In the genomic region with DNA sequence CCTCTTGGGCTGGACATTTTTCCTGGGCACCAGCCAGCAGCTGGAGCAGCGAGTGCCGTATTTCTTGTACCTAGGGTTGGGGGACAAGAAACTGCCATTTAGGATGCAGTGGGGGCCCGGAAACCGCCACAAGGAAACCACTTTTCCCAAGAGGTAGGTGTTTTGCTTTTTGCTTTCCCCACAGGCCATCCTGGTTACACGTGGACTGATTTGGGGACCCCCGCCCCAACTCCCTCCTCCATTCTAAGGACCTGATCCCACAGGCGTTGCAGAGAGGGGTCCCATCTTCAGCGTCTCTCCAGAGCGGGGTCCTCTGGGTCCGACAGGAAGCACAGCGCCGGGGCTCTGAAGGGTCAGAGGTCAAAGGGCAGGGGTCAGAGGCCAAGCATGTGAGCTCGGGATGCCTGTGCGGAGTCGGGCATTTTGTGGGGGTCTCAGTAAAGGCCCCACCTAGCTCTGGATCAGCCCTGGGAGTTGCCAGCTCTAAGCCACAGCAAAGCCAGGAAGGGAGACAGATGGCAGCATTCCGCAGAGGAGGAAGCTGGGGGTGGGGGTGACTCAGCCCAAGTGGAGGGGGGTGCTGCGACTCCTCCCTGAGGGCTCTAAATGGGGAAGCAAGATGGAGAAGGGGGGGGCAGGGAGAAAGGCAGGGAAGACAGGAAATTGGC, we compare ENCODE assay signal across 12 cellular contexts. TPM values are rescaled to one million over a fixed set of nuclear protein-coding genes. Genes with fewer than 3 reads are reported as not detected.
DNase-seq lines count a peak whose midpoint lies in the region; ATAC-seq, FAIRE-seq and TF ChIP-seq lines count a peak whose summit lies in the region.
"Had no signal": no experiment of that assay in that cellular context is flagged by ENCODE, and none has a peak within 500 bp of the region (broad histone marks: within the 10 kb centered on the region; RNA-seq: fewer than 3 reads in every experiment).

No MANE protein-coding gene starts in this region.

- SMC1A ChIA-PET in GM12878 (lab: Charles Lee; ENCODE audit: uncharacterized antibody, unreplicated experiment) = no interaction called here

- no peak for FAIRE-seq in GM12878 (lab: Jason Lieb, UNC)
- FAIRE-seq: endometrium had no signal

- H4K20me1 ChIP-seq in GM12878 (ENCODE audit: control insufficient read depth, insufficient read depth) = no peaks in the 10 kb centered on the region

- H3K4me2 ChIP-seq in GM12878 (ENCODE audit: control insufficient read depth, insufficient read depth) = no peak overlapping the region

- H3K9me3 Mint-ChIP-seq in naive thymus-derived CD4-positive, alpha-beta T cell = no peaks in the 10 kb centered on the region
- H3K9me3 Mint-ChIP-seq in activated naive CD4-positive, alpha-beta T cell treated with anti-CD3 and anti-CD28 coated beads for 36 hours = no peaks in the 10 kb centered on the region
- H3K9me3 Mint-ChIP-seq: activated CD4-positive, alpha-beta T cell treated with anti-CD3 and anti-CD28 coated beads, Interleukin-2, amount 10 ng/mL, durations not matched to agents 7 days and 5 days; activated naive CD8-positive, alpha-beta T cell treated with anti-CD3 and anti-CD28 coated beads for 36 hours; nephron progenitor cell had no signal

- peaks cover 0 to 6% (median 0%) of the 10 kb centered on the region in 7 donors for H3K4me1 Mint-ChIP-seq in naive thymus-derived CD4-positive, alpha-beta T cell
- no peaks in the 10 kb centered on the region for H3K4me1 Mint-ChIP-seq in activated naive CD4-positive, alpha-beta T cell treated with anti-CD3 and anti-CD28 coated beads for 36 hours (ENCODE audit: low read depth)
- H3K4me1 Mint-ChIP-seq: activated CD4-positive, alpha-beta T cell treated with anti-CD3 and anti-CD28 coated beads, Interleukin-2, amount 10 ng/mL, durations not matched to agents 7 days and 5 days; activated naive CD8-positive, alpha-beta T cell treated with anti-CD3 and anti-CD28 coated beads for 36 hours had no signal

- POLR2A ChIA-PET in GM12878 (lab: Charles Lee) = no interaction called here
- POLR2A ChIA-PET in naive thymus-derived CD4-positive, alpha-beta T cell (lab: Charles Lee) = no interaction called here

- peaks cover 0 to 6% (median 0%) of the 10 kb centered on the region in 5 donors for H3K27me3 Mint-ChIP-seq in naive thymus-derived CD4-positive, alpha-beta T cell
- H3K27me3 Mint-ChIP-seq in activated naive CD4-positive, alpha-beta T cell treated with anti-CD3 and anti-CD28 coated beads for 36 hours (ENCODE audit: low read depth) = no peaks in the 10 kb centered on the region
- H3K27me3 Mint-ChIP-seq: activated naive CD8-positive, alpha-beta T cell treated with anti-CD3 and anti-CD28 coated beads for 36 hours had no signal

- H3K36me3 Mint-ChIP-seq in naive thymus-derived CD4-positive, alpha-beta T cell = peaks cover 0 to 11% (median 0%) of the 10 kb centered on the region in 5 donors
- peaks cover 4% of the 10 kb centered on the region for H3K36me3 Mint-ChIP-seq in activated naive CD4-positive, alpha-beta T cell treated with anti-CD3 and anti-CD28 coated beads for 36 hours (ENCODE audit: low read depth)

- H3K27ac Mint-ChIP-seq in naive thymus-derived CD4-positive, alpha-beta T cell = no peak overlapping the region
- no peak overlapping the region for H3K27ac Mint-ChIP-seq in activated naive CD4-positive, alpha-beta T cell treated with anti-CD3 and anti-CD28 coated beads for 36 hours
- H3K27ac Mint-ChIP-seq: activated CD4-positive, alpha-beta T cell treated with anti-CD3 and anti-CD28 coated beads, Interleukin-2, amount 10 ng/mL, durations not matched to agents 7 days and 5 days; activated naive CD8-positive, alpha-beta T cell treated with anti-CD3 and anti-CD28 coated beads for 36 hours; nephron progenitor cell had no signal

- RAD21 ChIA-PET in GM12878 (lab: Charles Lee; ENCODE audit: unreplicated experiment) = no interaction called here

- intact Hi-C loops in GM12878 (cut with micrococcal nuclease; ENCODE audit: unreplicated experiment) = no loop called here
- intact Hi-C loops in naive thymus-derived CD4-positive, alpha-beta T cell (cut with micrococcal nuclease) = no loop called here
- intact Hi-C loops in activated naive CD4-positive, alpha-beta T cell treated with anti-CD3 and anti-CD28 coated beads for 36 hours (cut with micrococcal nuclease) = no loop called here

- no peak overlapping the region for H3K9ac ChIP-seq in GM12878 (ENCODE audit: control insufficient read depth, insufficient read depth, low read length)

- no peak overlapping the region for H2AFZ ChIP-seq in GM12878 (ENCODE audit: control insufficient read depth, low read depth, low read length)

- H3K9me3 ChIP-seq in GM12878 (replicated peaks; ENCODE audit: control insufficient read depth, insufficient read depth, low read length) = no peaks in the 10 kb centered on the region
- H3K9me3 ChIP-seq in naive thymus-derived CD4-positive, alpha-beta T cell (ENCODE audit: control insufficient read depth in 2 of 3, low read length in 3 of 3) = no peaks in the 10 kb centered on the region

- WGBS in GM12878 (ENCODE audit: insufficient coverage, insufficient replicate concordance, low lambda C conversion rate, missing lambda C conversion rate) = 68% methylated on average over 17 of the region's 17 CpGs

- no peak for TF ChIP-seq RAD21 in GM12878 (IDR thresholded peaks at IDR 0.05; ENCODE audit: insufficient read depth, low read depth, low read length)

- ATAC-seq in GM12878 (no peak), GM21717 (IDR thresholded peaks at IDR 0.05; ENCODE audit: unreplicated experiment) (no peak), HG03378 (IDR thresholded peaks at IDR 0.05; ENCODE audit: unreplicated experiment) (no peak)
- peak; percentile 84 for ATAC-seq in naive thymus-derived CD4-positive, alpha-beta T cell

- no peak for TF ChIP-seq POLR2A in GM12878 (IDR thresholded peaks at IDR 0.05; ENCODE audit: low read depth, low read length)

- H3K27me3 ChIP-seq in GM12878 (replicated peaks in 1 of 2; ENCODE audit: control insufficient read depth in 2 of 2, insufficient read depth in 2 of 2, low read length in 1 of 2) = no peaks in the 10 kb centered on the region
- no peaks in the 10 kb centered on the region for H3K27me3 ChIP-seq in naive thymus-derived CD4-positive, alpha-beta T cell (ENCODE audit: control insufficient read depth in 2 of 2, insufficient read depth in 2 of 2, low read length in 2 of 2)

- no peak overlapping the region for H3K4me3 ChIP-seq in GM12878
- no peak overlapping the region for H3K4me3 ChIP-seq in naive thymus-derived CD4-positive, alpha-beta T cell (ENCODE audit: low read length)

- H3K79me2 ChIP-seq in GM12878 (ENCODE audit: control insufficient read depth, insufficient read depth, low read length) = no peaks in the 10 kb centered on the region

- DNase-seq in D341Med (ENCODE audit: low spot score) (peak; percentile 66), NCI-H2171 (lab: John Stamatoyannopoulos, UW) (peak; percentile 12), GM12878 (ENCODE audit: low read depth, low spot score) (no peak), NCI-H446 treated with DMSO at 0.1 percent for 48 hours (lab: John Stamatoyannopoulos, UW) (no peak)
- DNase-seq in naive thymus-derived CD4-positive, alpha-beta T cell = no peak
- DNase-seq in activated naive CD4-positive, alpha-beta T cell treated with anti-CD3 and anti-CD28 coated beads for 36 hours = no peak
- DNase-seq: activated CD4-positive, alpha-beta T cell treated with anti-CD3 and anti-CD28 coated beads, Interleukin-2, amount 10 ng/mL, durations not matched to agents 7 days and 5 days; activated naive CD8-positive, alpha-beta T cell treated with anti-CD3 and anti-CD28 coated beads for 36 hours; nephron progenitor cell had no signal

- H3K27ac ChIP-seq in GM12878 (ENCODE audit: control insufficient read depth, insufficient read depth) = no peak overlapping the region
- no peak overlapping the region for H3K27ac ChIP-seq in naive thymus-derived CD4-positive, alpha-beta T cell (ENCODE audit: low read depth, low read length)

- BruUV-seq in GM12878 (replicated peaks; lab: Mats Ljungman, UMichigan) = no TSS peak

- TF ChIP-seq CTCF in GM12878 (IDR thresholded peaks at IDR 0.05 in 2 of 3, conservative IDR thresholded peaks at IDR 0.05 in 1 of 3; ENCODE audit: control insufficient read depth in 2 of 3, extremely low read depth in 1 of 3, insufficient read depth in 1 of 3, low read depth in 3 of 3, low read length in 3 of 3) = no peak

- no peak for TF ChIP-seq EP300 in GM12878 (IDR thresholded peaks at IDR 0.05; ENCODE audit: borderline replicate concordance in 1 of 2, control insufficient read depth in 1 of 2, low read depth in 2 of 2, low read length in 2 of 2)

- H3K4me3 Mint-ChIP-seq in naive thymus-derived CD4-positive, alpha-beta T cell = no peak overlapping the region
- H3K4me3 Mint-ChIP-seq in activated naive CD4-positive, alpha-beta T cell treated with anti-CD3 and anti-CD28 coated beads for 36 hours = no peak overlapping the region
- H3K4me3 Mint-ChIP-seq: activated CD4-positive, alpha-beta T cell treated with anti-CD3 and anti-CD28 coated beads, Interleukin-2, amount 10 ng/mL, durations not matched to agents 7 days and 5 days; activated naive CD8-positive, alpha-beta T cell treated with anti-CD3 and anti-CD28 coated beads for 36 hours; nephron progenitor cell had no signal

- no peaks in the 10 kb centered on the region for H3K4me1 ChIP-seq in GM12878 (ENCODE audit: control insufficient read depth, insufficient read depth, low read length)
- H3K4me1 ChIP-seq in naive thymus-derived CD4-positive, alpha-beta T cell (ENCODE audit: control insufficient read depth in 2 of 2, insufficient read depth in 2 of 2, low read length in 2 of 2) = no peaks in the 10 kb centered on the region

- CTCF ChIA-PET in GM12878 (lab: Yijun Ruan, JAX) = no interaction called here
- CTCF ChIA-PET in naive thymus-derived CD4-positive, alpha-beta T cell (lab: Charles Lee) = no interaction called here
- CTCF ChIA-PET in activated naive CD4-positive, alpha-beta T cell treated with anti-CD3 and anti-CD28 coated beads for 36 hours (lab: Charles Lee) = interaction anchor here (1.5 kb wide), 1 partner anchor 36 kb away, joined by 4 read pairs; no protein-coding TSS in a partner anchor

- in situ Hi-C loops in GM12878 (cut with MboI) = no loop called here

- H3K36me3 ChIP-seq in GM12878 (ENCODE audit: control insufficient read depth in 2 of 2, insufficient read depth in 2 of 2, low read length in 1 of 2) = no peaks in the 10 kb centered on the region
- peaks cover 0 to 6% (median 0%) of the 10 kb centered on the region in 3 experiments for H3K36me3 ChIP-seq in naive thymus-derived CD4-positive, alpha-beta T cell (ENCODE audit: control insufficient read depth in 2 of 3, insufficient read depth in 3 of 3, low read length in 3 of 3)

RNA-seq across cellular contexts. Expression of gene ZGLP1, which starts 4.3 kb away (rescaled TPM):
- 1.1 and 1.6 TPM in 2 replicates for total RNA-seq in GM12878 (2013; cell fraction: nucleolus; rRNA removed)
- total RNA-seq in GM12878 (2014; rRNA removed) (1.3 and 1.7 TPM in 2 replicates), GM12878 (2014; rRNA removed; fragmentation: Illumina TruSeq; extraction: Trizol) (0.67 and 0.78 TPM in 2 replicates), GM12878 (2021) (2.5 and 4.1 TPM in 2 replicates)
- polyA plus RNA-seq in GM12878 (2011; ENCODE audit: low read depth) = 0.75 TPM
- polyA plus RNA-seq in GM12878 (2011; rRNA removed) (0.49 and 0.94 TPM in 2 replicates), GM12878 (2014; fragmentation: Illumina TruSeq; extraction: Trizol) (0.19 and 0.98 TPM in 2 replicates), GM12878 (2014; fragmentation: Nextera tagmentation; extraction: Ambion mirVana) (under 1 TPM; 0.29 to 0.48 TPM), GM12878 (2014; rRNA removed) (4.6 and 5.6 TPM in 2 replicates), GM12878 (2016; fragmentation: Nextera tagmentation; extraction: Ambion mirVana) (1 to 10 TPM; 1.8 to 2.0 TPM)
- polyA plus RNA-seq in GM12878 (2011; cell fraction: cytosol; rRNA removed) = 1.7 and 2.0 TPM in 2 replicates
- polyA plus RNA-seq in GM12878 (2011; cell fraction: nucleus; rRNA removed) = 10.8 and 12.6 TPM in 2 replicates
- 0.89 and 1.8 TPM in 2 replicates for polyA plus RNA-seq in GM12878 (2012)
- 0.29 and 0.31 TPM in 2 replicates for polyA minus RNA-seq in GM12878 (2011; rRNA and poly(A)+ RNA removed)
- polyA minus RNA-seq in GM12878 (2011; cell fraction: cytosol; rRNA and poly(A)+ RNA removed) = not detected in 2 replicates
- polyA minus RNA-seq in GM12878 (2011; cell fraction: nucleus; rRNA and poly(A)+ RNA removed) = 0.24 and 1.1 TPM in 2 replicates
- total RNA-seq in naive thymus-derived CD4-positive, alpha-beta T cell = 10 to 100 TPM in 1 of 5 experiments, 1 to 10 TPM in 4; 1.2 to 11.4 (median 6.2) TPM
- under 1 TPM in 1 of 2 donors, not detected in 1; 0.22 TPM for polyA plus RNA-seq in naive thymus-derived CD4-positive, alpha-beta T cell
- 1 to 10 TPM in 1 of 2 experiments, under 1 TPM in 1; 0.86 to 1.1 TPM for total RNA-seq in activated naive CD4-positive, alpha-beta T cell treated with anti-CD3 and anti-CD28 coated beads for 36 hours

RNA-seq across cellular contexts. Expression of gene FDX2, which starts 10.5 kb away (rescaled TPM):
- 8.7 and 11.1 TPM in 2 replicates for total RNA-seq in GM12878 (2013; cell fraction: nucleolus; rRNA removed)
- 19.5 and 29.0 TPM in 2 replicates for total RNA-seq in GM12878 (2014; rRNA removed)
- 15.0 and 16.2 TPM in 2 replicates for total RNA-seq in GM12878 (2014; rRNA removed; fragmentation: Illumina TruSeq; extraction: Trizol)
- total RNA-seq in GM12878 (2021) = 22.4 and 24.6 TPM in 2 replicates
- polyA plus RNA-seq in GM12878 (2011; ENCODE audit: low read depth) = 7.6 TPM
- 5.0 and 12.4 TPM in 2 replicates for polyA plus RNA-seq in GM12878 (2011; rRNA removed)
- 24.5 and 31.1 TPM in 2 replicates for polyA plus RNA-seq in GM12878 (2011; cell fraction: cytosol; rRNA removed)
- 34.9 and 53.2 TPM in 2 replicates for polyA plus RNA-seq in GM12878 (2011; cell fraction: nucleus; rRNA removed)
- polyA plus RNA-seq in GM12878 (2012) = 9.7 and 16.0 TPM in 2 replicates
- polyA plus RNA-seq in GM12878 (2014; fragmentation: Illumina TruSeq; extraction: Trizol) = 5.9 and 24.9 TPM in 2 replicates
- polyA plus RNA-seq in GM12878 (2014; fragmentation: Nextera tagmentation; extraction: Ambion mirVana) = 1 to 10 TPM; 1.4 to 4.1 TPM
- polyA plus RNA-seq in GM12878 (2014; rRNA removed) = 31.7 TPM in 2 replicates
- polyA plus RNA-seq in GM12878 (2016; fragmentation: Nextera tagmentation; extraction: Ambion mirVana) = 10 to 100 TPM; 34.4 to 50.4 TPM
- polyA minus RNA-seq in GM12878 (2011; rRNA and poly(A)+ RNA removed) = 5.3 and 11.1 TPM in 2 replicates
- polyA minus RNA-seq in GM12878 (2011; cell fraction: cytosol; rRNA and poly(A)+ RNA removed) = 3.2 and 5.2 TPM in 2 replicates
- polyA minus RNA-seq in GM12878 (2011; cell fraction: nucleus; rRNA and poly(A)+ RNA removed) = 4.2 and 11.7 TPM in 2 replicates
- 10 to 100 TPM in 2 of 5 experiments, 1 to 10 TPM in 3; 5.7 to 10.5 (median 9.3) TPM for total RNA-seq in naive thymus-derived CD4-positive, alpha-beta T cell
- 10 to 100 TPM; 18.3 to 19.4 TPM for polyA plus RNA-seq in naive thymus-derived CD4-positive, alpha-beta T cell
- total RNA-seq in activated naive CD4-positive, alpha-beta T cell treated with anti-CD3 and anti-CD28 coated beads for 36 hours = 1 to 10 TPM; 9.5 to 9.7 TPM

RNA-seq across cellular contexts. Expression of gene ICAM5, which starts 15.5 kb away (rescaled TPM):
- 14.9 and 15.8 TPM in 2 replicates for total RNA-seq in GM12878 (2013; cell fraction: nucleolus; rRNA removed)
- 0.76 and 1.3 TPM in 2 replicates for total RNA-seq in GM12878 (2014; rRNA removed)
- total RNA-seq in GM12878 (2014; rRNA removed; fragmentation: Illumina TruSeq; extraction: Trizol) = 0.36 and 0.55 TPM in 2 replicates
- 3.0 and 4.6 TPM in 2 replicates for total RNA-seq in GM12878 (2021)
- polyA plus RNA-seq in GM12878 (2011; ENCODE audit: low read depth) = 1.1 TPM
- 1.4 and 3.5 TPM in 2 replicates for polyA plus RNA-seq in GM12878 (2011; rRNA removed)
- polyA plus RNA-seq in GM12878 (2011; cell fraction: cytosol; rRNA removed) = 4.9 and 7.8 TPM in 2 replicates
- polyA plus RNA-seq in GM12878 (2011; cell fraction: nucleus; rRNA removed) = 154 and 163 TPM in 2 replicates
- polyA plus RNA-seq in GM12878 (2012) = 3.8 and 6.4 TPM in 2 replicates
- 0.48 TPM in 1 of 2 replicates, not detected in the other for polyA plus RNA-seq in GM12878 (2014; fragmentation: Illumina TruSeq; extraction: Trizol)
- not detected for polyA plus RNA-seq in GM12878 (2014; fragmentation: Nextera tagmentation; extraction: Ambion mirVana)
- polyA plus RNA-seq in GM12878 (2014; rRNA removed) = 3.2 and 4.6 TPM in 2 replicates
- polyA plus RNA-seq in GM12878 (2016; fragmentation: Nextera tagmentation; extraction: Ambion mirVana) = under 1 TPM; 0.14 to 0.59 TPM
- polyA minus RNA-seq in GM12878 (2011; rRNA and poly(A)+ RNA removed) = 0.66 and 3.7 TPM in 2 replicates
- polyA minus RNA-seq in GM12878 (2011; cell fraction: cytosol; rRNA and poly(A)+ RNA removed) = 1.0 and 3.1 TPM in 2 replicates
- 8.2 and 13.5 TPM in 2 replicates for polyA minus RNA-seq in GM12878 (2011; cell fraction: nucleus; rRNA and poly(A)+ RNA removed)
- total RNA-seq in naive thymus-derived CD4-positive, alpha-beta T cell = 1 to 10 TPM in 1 of 5 experiments, under 1 TPM in 2, not detected in 2; 0.46 to 2.4 (median 0.48) TPM
- not detected for polyA plus RNA-seq in naive thymus-derived CD4-positive, alpha-beta T cell
- total RNA-seq in activated naive CD4-positive, alpha-beta T cell treated with anti-CD3 and anti-CD28 coated beads for 36 hours = under 1 TPM; 0.72 to 0.81 TPM

RNA-seq across cellular contexts. Expression of gene ICAM4, which starts 18.5 kb away (rescaled TPM):
- 2.8 and 3.6 TPM in 2 replicates for total RNA-seq in GM12878 (2013; cell fraction: nucleolus; rRNA removed)
- 2.4 and 3.0 TPM in 2 replicates for total RNA-seq in GM12878 (2014; rRNA removed)
- total RNA-seq in GM12878 (2014; rRNA removed; fragmentation: Illumina TruSeq; extraction: Trizol) = 1.2 and 1.3 TPM in 2 replicates
- 2.1 and 2.6 TPM in 2 replicates for total RNA-seq in GM12878 (2021)
- polyA plus RNA-seq in GM12878 (2011; ENCODE audit: low read depth) = 0.80 TPM
- polyA plus RNA-seq in GM12878 (2011; rRNA removed) = 0.20 and 0.31 TPM in 2 replicates
- 0.48 and 0.79 TPM in 2 replicates for polyA plus RNA-seq in GM12878 (2011; cell fraction: cytosol; rRNA removed)
- polyA plus RNA-seq in GM12878 (2011; cell fraction: nucleus; rRNA removed) = 0.72 and 0.75 TPM in 2 replicates
- 1.4 and 1.9 TPM in 2 replicates for polyA plus RNA-seq in GM12878 (2012)
- polyA plus RNA-seq in GM12878 (2014; fragmentation: Illumina TruSeq; extraction: Trizol) = 0.29 and 0.63 TPM in 2 replicates
- under 1 TPM; 0.69 to 0.72 TPM for polyA plus RNA-seq in GM12878 (2014; fragmentation: Nextera tagmentation; extraction: Ambion mirVana)
- 3.0 and 3.4 TPM in 2 replicates for polyA plus RNA-seq in GM12878 (2014; rRNA removed)
- polyA plus RNA-seq in GM12878 (2016; fragmentation: Nextera tagmentation; extraction: Ambion mirVana) = 1 to 10 TPM; 4.1 to 5.1 TPM
- polyA minus RNA-seq in GM12878 (2011; rRNA and poly(A)+ RNA removed) = 0.51 and 1.3 TPM in 2 replicates
- polyA minus RNA-seq in GM12878 (2011; cell fraction: cytosol; rRNA and poly(A)+ RNA removed) = not detected in 2 replicates
- 2.3 and 3.5 TPM in 2 replicates for polyA minus RNA-seq in GM12878 (2011; cell fraction: nucleus; rRNA and poly(A)+ RNA removed)
- total RNA-seq in naive thymus-derived CD4-positive, alpha-beta T cell = 1 to 10 TPM in 3 of 5 experiments, under 1 TPM in 2; 0.40 to 3.7 (median 1.2) TPM
- polyA plus RNA-seq in naive thymus-derived CD4-positive, alpha-beta T cell = under 1 TPM; 0.52 to 0.55 TPM
- total RNA-seq in activated naive CD4-positive, alpha-beta T cell treated with anti-CD3 and anti-CD28 coated beads for 36 hours = not detected

RNA-seq across cellular contexts. Expression of gene RAVER1, which starts 28.1 kb away (rescaled TPM):
- 26.9 and 31.1 TPM in 2 replicates for total RNA-seq in GM12878 (2013; cell fraction: nucleolus; rRNA removed)
- total RNA-seq in GM12878 (2014; rRNA removed) (16.1 and 24.5 TPM in 2 replicates), GM12878 (2014; rRNA removed; fragmentation: Illumina TruSeq; extraction: Trizol) (3.3 and 5.1 TPM in 2 replicates), GM12878 (2021) (83.5 and 87.0 TPM in 2 replicates)
- 4.7 TPM for polyA plus RNA-seq in GM12878 (2011; ENCODE audit: low read depth)
- polyA plus RNA-seq in GM12878 (2011; rRNA removed) (0.91 and 1.5 TPM in 2 replicates), GM12878 (2014; fragmentation: Illumina TruSeq; extraction: Trizol) (1.0 and 4.8 TPM in 2 replicates), GM12878 (2014; fragmentation: Nextera tagmentation; extraction: Ambion mirVana) (under 1 TPM; 0.03 to 0.05 TPM), GM12878 (2014; rRNA removed) (19.2 and 33.9 TPM in 2 replicates), GM12878 (2016; fragmentation: Nextera tagmentation; extraction: Ambion mirVana) (10 to 100 TPM; 54.7 to 71.6 TPM)
- polyA plus RNA-seq in GM12878 (2011; cell fraction: cytosol; rRNA removed) = 4.5 and 5.8 TPM in 2 replicates
- polyA plus RNA-seq in GM12878 (2011; cell fraction: nucleus; rRNA removed) = 33.7 and 54.4 TPM in 2 replicates
- 27.8 and 29.2 TPM in 2 replicates for polyA plus RNA-seq in GM12878 (2012)
- polyA minus RNA-seq in GM12878 (2011; rRNA and poly(A)+ RNA removed) = 8.3 and 16.5 TPM in 2 replicates
- polyA minus RNA-seq in GM12878 (2011; cell fraction: cytosol; rRNA and poly(A)+ RNA removed) = 23.0 and 25.4 TPM in 2 replicates
- polyA minus RNA-seq in GM12878 (2011; cell fraction: nucleus; rRNA and poly(A)+ RNA removed) = 9.3 and 15.3 TPM in 2 replicates
- total RNA-seq in naive thymus-derived CD4-positive, alpha-beta T cell = 10 to 100 TPM; 43.2 to 81.1 (median 50.2) TPM
- polyA plus RNA-seq in naive thymus-derived CD4-positive, alpha-beta T cell = 10 to 100 TPM; 15.6 to 31.9 TPM
- total RNA-seq in activated naive CD4-positive, alpha-beta T cell treated with anti-CD3 and anti-CD28 coated beads for 36 hours = 10 to 100 TPM; 63.0 to 69.0 TPM

Comparison
In these comparisons a context has a peak if more than half of its experiments do, and no peak if none do; other contexts are left out.
1. DNase-seq: peak in D341Med (single experiment) and NCI-H2171 (single experiment); none in GM12878 (single experiment), naive thymus-derived CD4-positive, alpha-beta T cell (0 of 9), NCI-H446 treated with DMSO at 0.1 percent for 48 hours (single experiment) and activated naive CD4-positive, alpha-beta T cell treated with anti-CD3 and anti-CD28 coated beads for 36 hours (single experiment).